In genomic region chr5:108379722-108380530, GRCh38 we compare ENCODE assay signal across 8 cellular contexts. TPM values are rescaled to one million over a fixed set of nuclear protein-coding genes. Genes with fewer than 3 reads are reported as not detected.
DNase-seq lines count a peak whose midpoint lies in the region; ATAC-seq and TF ChIP-seq lines count a peak whose summit lies in the region.

No MANE protein-coding gene starts in this region.

- no peak overlapping the region for H3K27ac Mint-ChIP-seq in neural crest cell (ENCODE audit: unreplicated experiment)

- H3K9me2 ChIP-seq in OCI-LY1 (ENCODE audit: low read depth, low read length) = no peaks in the 10 kb centered on the region

- no peaks in the 10 kb centered on the region for H4K20me1 ChIP-seq in OCI-LY1 (ENCODE audit: insufficient read depth, low read length)

- ATAC-seq in GM19324 (IDR thresholded peaks at IDR 0.05; ENCODE audit: low FRiP score, unreplicated experiment) (no peak), GM19455 (IDR thresholded peaks at IDR 0.05; ENCODE audit: unreplicated experiment) (no peak), GM21825 (IDR thresholded peaks at IDR 0.05; ENCODE audit: unreplicated experiment) (no peak)

- H3K4me1 Mint-ChIP-seq in neural crest cell = peaks cover 39% of the 10 kb centered on the region

- no peak overlapping the region for H2AFZ ChIP-seq in OCI-LY1 (ENCODE audit: low read length)

- H3K36me3 Mint-ChIP-seq in neural crest cell (ENCODE audit: low read depth) = peaks cover 26% of the 10 kb centered on the region

- TF ChIP-seq CTCF in GM12864 (IDR thresholded peaks at IDR 0.05; ENCODE audit: low read depth, low read length, missing control alignments) (no peak), OCI-LY1 (IDR thresholded peaks at IDR 0.05; ENCODE audit: low read length) (no peak), neural crest cell (conservative IDR thresholded peaks at IDR 0.05) (no peak)

- DNase-seq in GM12864 (ENCODE audit: low read depth) (no peak), neural crest cell (ENCODE audit: low read depth, low spot score) (no peak), DMS114 treated with DMSO at 0.1 percent for 48 hours (lab: John Stamatoyannopoulos, UW; ENCODE audit: unreplicated experiment) (no peak)
- no peak for DNase-seq in effector memory CD4-positive, alpha-beta T cell

- peaks cover 30% of the 10 kb centered on the region; the same call in 1 of the 2 replicates for H3K79me2 ChIP-seq in OCI-LY1 (ENCODE audit: insufficient read depth, low read length)

- H3K27me3 Mint-ChIP-seq in neural crest cell (ENCODE audit: low read depth) = no peaks in the 10 kb centered on the region

- H3F3A ChIP-seq in OCI-LY1 (ENCODE audit: insufficient read depth, low read length) = 0 out of 2 replicates have a peak, but pooled peaks cover 9% of the 10 kb centered on the region

- H3K4me2 ChIP-seq in OCI-LY1 (ENCODE audit: low read length) = peak overlapping the region; percentile 96

- H3K9me3 ChIP-seq in OCI-LY1 (ENCODE audit: low read length) = peaks cover 15% of the 10 kb centered on the region
- peaks cover 3% of the 10 kb centered on the region for H3K9me3 ChIP-seq in effector memory CD4-positive, alpha-beta T cell (ENCODE audit: control insufficient read depth, low read length)

- H3K4me1 ChIP-seq in OCI-LY1 (ENCODE audit: insufficient read depth, low read length, severe bottlenecking) = peaks cover 33% of the 10 kb centered on the region
- H3K4me1 ChIP-seq in effector memory CD4-positive, alpha-beta T cell (ENCODE audit: control insufficient read depth, insufficient read depth, low read length, poor library complexity, severe bottlenecking) = peaks cover 8% of the 10 kb centered on the region

- no peak overlapping the region for H3K27ac ChIP-seq in OCI-LY1 (ENCODE audit: low read depth, low read length, poor library complexity, severe bottlenecking)
- peak overlapping the region; percentile 89 for H3K27ac ChIP-seq in effector memory CD4-positive, alpha-beta T cell (ENCODE audit: insufficient read depth, low read length, poor library complexity, severe bottlenecking)

- peak overlapping the region; percentile 89 for H3K9ac ChIP-seq in OCI-LY1 (ENCODE audit: low read length)

- H3K27me3 ChIP-seq in OCI-LY1 (ENCODE audit: insufficient read depth, low read length) = no peaks in the 10 kb centered on the region
- no peaks in the 10 kb centered on the region for H3K27me3 ChIP-seq in effector memory CD4-positive, alpha-beta T cell (replicated peaks; ENCODE audit: control insufficient read depth, insufficient read depth, low read length, poor library complexity, severe bottlenecking)

- peaks cover 11% of the 10 kb centered on the region for H3K9me3 Mint-ChIP-seq in neural crest cell

- peak overlapping the region; percentile 63 for H3K4me3 ChIP-seq in GM12864 (ENCODE audit: low read depth, low read length)
- H3K4me3 ChIP-seq in OCI-LY1 (ENCODE audit: low read depth, low read length, poor library complexity, severe bottlenecking) = peak overlapping the region; percentile 79
- peak overlapping the region; percentile 97 for H3K4me3 ChIP-seq in effector memory CD4-positive, alpha-beta T cell (ENCODE audit: insufficient read depth, low read depth, low read length, poor library complexity, severe bottlenecking)

- H3K4me3 Mint-ChIP-seq in neural crest cell = peak overlapping the region; percentile 89

- H3K36me3 ChIP-seq in OCI-LY1 (ENCODE audit: insufficient read depth, low read length) = 0 out of 2 replicates have a peak, but pooled peaks cover 6% of the 10 kb centered on the region
- H3K36me3 ChIP-seq in effector memory CD4-positive, alpha-beta T cell (ENCODE audit: control insufficient read depth, insufficient read depth, low read length) = no peaks in the 10 kb centered on the region

RNA-seq across cellular contexts. Expression of gene FBXL17, which starts 2.0 kb away (rescaled TPM):
- 13.5 and 17.8 TPM in 2 replicates for total RNA-seq in neural crest cell
